8 cellular contexts compared by ENCODE assay signal in the genomic region with DNA sequence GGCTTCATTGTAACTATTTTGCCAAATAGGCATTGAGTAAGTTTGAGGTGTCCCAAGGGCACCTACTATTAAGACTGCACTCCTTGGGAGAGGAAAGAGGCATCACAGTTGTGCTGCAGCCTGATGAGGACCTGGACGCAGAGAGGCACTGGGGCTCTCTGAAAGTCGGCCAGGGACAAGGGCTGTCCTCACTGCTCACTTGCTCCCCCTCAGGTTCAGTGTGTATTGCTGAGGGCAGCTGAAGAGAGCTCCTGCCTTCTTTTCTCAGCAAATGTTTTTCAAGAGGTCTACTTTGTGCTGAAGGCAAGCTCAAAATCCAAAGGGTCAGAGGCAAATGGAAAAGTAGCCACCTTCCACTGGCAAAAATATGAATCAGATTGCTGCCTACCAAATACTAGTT.
DNase-seq lines count a peak whose midpoint lies in the region; ATAC-seq, FAIRE-seq and TF ChIP-seq lines count a peak whose summit lies in the region.

No MANE protein-coding gene starts in this region.

- DNase-seq in COLO668 (lab: John Stamatoyannopoulos, UW; ENCODE audit: unreplicated experiment) (peak; percentile 8), GM19240 (ENCODE audit: insufficient read length, low spot score) (peak; percentile 1), SW480 (ENCODE audit: low spot score) (peak; percentile 4), kidney (peak; percentile 44), esophagus squamous epithelium (lab: John Stamatoyannopoulos, UW) (no peak), activated T-cell treated with anti-CD3 and anti-CD28 coated beads for 4 hours (no peak), GM12891 (ENCODE audit: insufficient read length, low spot score) (no peak)

- H3K4me1 ChIP-seq in kidney (ENCODE audit: control insufficient read depth in 1 of 2, insufficient read depth in 1 of 2, low read depth in 1 of 2, low read length in 2 of 2) (no peaks in the 10 kb centered on the region), esophagus squamous epithelium (peaks cover 0 to 14% (median 0%) of the 10 kb centered on the region in 3 donors)

- H3K36me3 ChIP-seq in kidney (ENCODE audit: control insufficient read depth in 1 of 2, insufficient read depth in 2 of 2, low read length in 2 of 2) (no peaks in the 10 kb centered on the region), esophagus squamous epithelium (no peaks in the 10 kb centered on the region)

- WGBS in esophagus squamous epithelium, 2 donors, result 23% methylated on average over 2 of the region's 2 CpGs; no CpG with 5 or more reads in 1 of the 2 donors

- FAIRE-seq in kidney (lab: Jason Lieb, UNC) (no peak), GM12891 (lab: Jason Lieb, UNC) (no peak)

- no peak overlapping the region for H3K9ac ChIP-seq in kidney (ENCODE audit: low read length in 2 of 2)

- no peaks in the 10 kb centered on the region for H3K9me3 ChIP-seq in kidney (ENCODE audit: control insufficient read depth in 1 of 2, low read length in 2 of 2)
- H3K9me3 ChIP-seq in esophagus squamous epithelium, result no peaks in the 10 kb centered on the region

- no peaks in the 10 kb centered on the region for H3K27me3 ChIP-seq in esophagus squamous epithelium

- no peak overlapping the region for H3K4me3 ChIP-seq in kidney (ENCODE audit: low read length in 2 of 2)
- no peak overlapping the region for H3K4me3 ChIP-seq in esophagus squamous epithelium

- TF ChIP-seq POLR2A in esophagus squamous epithelium (IDR thresholded peaks at IDR 0.05) (no peak), GM12891 (IDR thresholded peaks at IDR 0.05; ENCODE audit: low read depth, low read length) (no peak)

- H3K27ac ChIP-seq in kidney (ENCODE audit: low read depth in 2 of 2, low read length in 2 of 2) (no peak overlapping the region), esophagus squamous epithelium (no peak overlapping the region)

- intact Hi-C loops in kidney (cut with DNase I) (no loop called here), esophagus squamous epithelium (cut with DNase I) (no loop called here)

- ATAC-seq in HG03342 (IDR thresholded peaks at IDR 0.05; ENCODE audit: unreplicated experiment), result peak; percentile 87

- TF ChIP-seq CTCF in kidney (IDR thresholded peaks at IDR 0.05; ENCODE audit: borderline replicate concordance, extremely low read depth, insufficient read depth), result no peak
- TF ChIP-seq CTCF in esophagus squamous epithelium (IDR thresholded peaks at IDR 0.05), result peak in 2 of 6 experiments; percentile 6 to 24

TF ChIP-seq in GM12891, 5 proteins besides CTCF, POLR2A, EP300 and RAD21:
- TF ChIP-seq POU2F2 (IDR thresholded peaks at IDR 0.05; ENCODE audit: low read depth, low read length) (no peak), PAX5 (IDR thresholded peaks at IDR 0.05; ENCODE audit: insufficient read depth, low read length, severe bottlenecking) (no peak), SPI1 (IDR thresholded peaks at IDR 0.05; ENCODE audit: low read depth, low read length) (no peak), POLR2AphosphoS5 (IDR thresholded peaks at IDR 0.05; ENCODE audit: low read depth, low read length) (no peak), TAF1 (IDR thresholded peaks at IDR 0.05; ENCODE audit: low read depth, low read length) (no peak)

Comparison
In these comparisons a context has a peak if more than half of its experiments do, and no peak if none do; other contexts are left out.
1. DNase-seq: peak in COLO668 (single experiment), GM19240 (single experiment), SW480 (single experiment) and kidney (single experiment); none in esophagus squamous epithelium (single experiment), activated T-cell treated with anti-CD3 and anti-CD28 coated beads for 4 hours (single experiment) and GM12891 (single experiment).